8 cellular contexts compared by ENCODE assay signal in genomic region chr18:26227051-26227672, GRCh38. TPM values are rescaled to one million over a fixed set of nuclear protein-coding genes. Genes with fewer than 3 reads are reported as not detected.
A peak's percentile ranks its signal among the peaks of the same experiment; 100 is the strongest.
DNase-seq lines count a peak whose midpoint lies in the region; ATAC-seq and TF ChIP-seq lines count a peak whose summit lies in the region.

No MANE protein-coding gene starts in this region.

- peak overlapping the region; percentile 51 for H3K27ac ChIP-seq in A673 (ENCODE audit: low read depth, low read length, poor library complexity, severe bottlenecking)

- peaks cover 51% of the 10 kb centered on the region for H3K27me3 Mint-ChIP-seq in progenitor cell of endocrine pancreas

- intact Hi-C loops in A673 (cut with micrococcal nuclease; ENCODE audit: unreplicated experiment): no loop called here

- H3K27me3 ChIP-seq in A673 (replicated peaks; ENCODE audit: insufficient read depth, low read depth, low read length, poor library complexity): no peaks in the 10 kb centered on the region

- H3K4me3 ChIP-seq in A673 (ENCODE audit: low read depth, low read length, poor library complexity, severe bottlenecking): peak overlapping the region; percentile 60

- no peak for TF ChIP-seq CTCF in A673 (conservative IDR thresholded peaks at IDR 0.05; ENCODE audit: low read depth, low read length)
- TF ChIP-seq CTCF in progenitor cell of endocrine pancreas (IDR thresholded peaks at IDR 0.05; ENCODE audit: unreplicated experiment): no peak

- no TSS peak for BruUV-seq in A673 (replicated peaks; lab: Mats Ljungman, UMichigan)

- peak overlapping the region; percentile 88 for H3K4me3 Mint-ChIP-seq in progenitor cell of endocrine pancreas (ENCODE audit: low read depth)

- H3K27ac Mint-ChIP-seq in progenitor cell of endocrine pancreas: peak overlapping the region; percentile 92

- no peaks in the 10 kb centered on the region for H3K4me1 ChIP-seq in A673 (ENCODE audit: insufficient read depth, low read length, poor library complexity, severe bottlenecking)

- no peaks in the 10 kb centered on the region for H3K36me3 ChIP-seq in A673 (ENCODE audit: insufficient read depth, low read length, poor library complexity, severe bottlenecking)

- DNase-seq in A673 (ENCODE audit: low spot score): no peak
- peak; percentile 30 for DNase-seq in RKO (ENCODE audit: low spot score)
- peak; percentile 4 for DNase-seq in fibroblast of gingiva (ENCODE audit: low read depth)
- DNase-seq in progenitor cell of endocrine pancreas (ENCODE audit: low spot score, unreplicated experiment): no peak
- no peak for DNase-seq in OCI-M2 (lab: John Stamatoyannopoulos, UW; ENCODE audit: unreplicated experiment)

- H3K9me3 ChIP-seq in A673 (ENCODE audit: low read depth, low read length, poor library complexity, severe bottlenecking): no peaks in the 10 kb centered on the region

- H3K9me3 Mint-ChIP-seq in progenitor cell of endocrine pancreas (ENCODE audit: low read depth): no peaks in the 10 kb centered on the region

- ATAC-seq in GM18867 (IDR thresholded peaks at IDR 0.05; ENCODE audit: unreplicated experiment) (peak; percentile 6), HG03565 (IDR thresholded peaks at IDR 0.05; ENCODE audit: unreplicated experiment) (no peak), GM21367 (IDR thresholded peaks at IDR 0.05; ENCODE audit: unreplicated experiment) (no peak)

- H3K36me3 Mint-ChIP-seq in progenitor cell of endocrine pancreas (ENCODE audit: insufficient read depth): peaks cover 1% of the 10 kb centered on the region

- H3K4me1 Mint-ChIP-seq in progenitor cell of endocrine pancreas (ENCODE audit: low read depth): peaks cover 4% of the 10 kb centered on the region

- POLR2A ChIA-PET in A673 (lab: Charles Lee; ENCODE audit: low non-redundant PET): no interaction called here

- CTCF ChIA-PET in A673 (lab: Charles Lee): no interaction called here

RNA-seq across cellular contexts. Expression of gene TAF4B, which starts 0.9 kb away (rescaled TPM):
- total RNA-seq in A673 (2021) (2.0 and 2.5 TPM in 2 replicates), progenitor cell of endocrine pancreas (1.8 and 2.2 TPM in 2 replicates)

Comparison
In these comparisons a context has a peak if more than half of its experiments do, and no peak if none do; other contexts are left out.
1. DNase-seq: peak in RKO (single experiment) and fibroblast of gingiva (single experiment); none in A673 (single experiment), progenitor cell of endocrine pancreas (single experiment) and OCI-M2 (single experiment).